ENCODE assay signal across 1 cellular context in the genomic region with DNA sequence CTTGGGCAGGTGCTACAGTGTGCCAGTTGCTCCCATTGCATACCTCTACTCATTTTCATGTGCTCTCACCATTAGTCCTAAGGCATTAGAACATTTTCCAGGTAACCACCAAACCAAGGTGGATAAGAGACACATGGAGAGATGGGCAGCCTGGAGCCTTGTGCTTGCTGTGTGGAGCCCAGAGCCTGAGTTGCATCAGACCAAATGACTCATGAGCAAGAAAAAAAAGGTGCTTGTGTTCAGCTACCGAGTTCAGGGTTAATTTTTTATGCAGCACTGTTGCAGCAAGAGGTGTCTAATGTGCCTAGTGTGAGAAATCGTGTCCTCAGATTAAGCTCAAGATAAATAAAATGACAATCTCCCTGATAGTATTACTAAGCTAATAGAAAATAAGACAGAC.
TF ChIP-seq lines count a peak whose summit lies in the region.

No MANE protein-coding gene starts in this region.

TF ChIP-seq in H1, 55 proteins besides CTCF, POLR2A, EP300 and RAD21:
- TF ChIP-seq, protein P1, sequence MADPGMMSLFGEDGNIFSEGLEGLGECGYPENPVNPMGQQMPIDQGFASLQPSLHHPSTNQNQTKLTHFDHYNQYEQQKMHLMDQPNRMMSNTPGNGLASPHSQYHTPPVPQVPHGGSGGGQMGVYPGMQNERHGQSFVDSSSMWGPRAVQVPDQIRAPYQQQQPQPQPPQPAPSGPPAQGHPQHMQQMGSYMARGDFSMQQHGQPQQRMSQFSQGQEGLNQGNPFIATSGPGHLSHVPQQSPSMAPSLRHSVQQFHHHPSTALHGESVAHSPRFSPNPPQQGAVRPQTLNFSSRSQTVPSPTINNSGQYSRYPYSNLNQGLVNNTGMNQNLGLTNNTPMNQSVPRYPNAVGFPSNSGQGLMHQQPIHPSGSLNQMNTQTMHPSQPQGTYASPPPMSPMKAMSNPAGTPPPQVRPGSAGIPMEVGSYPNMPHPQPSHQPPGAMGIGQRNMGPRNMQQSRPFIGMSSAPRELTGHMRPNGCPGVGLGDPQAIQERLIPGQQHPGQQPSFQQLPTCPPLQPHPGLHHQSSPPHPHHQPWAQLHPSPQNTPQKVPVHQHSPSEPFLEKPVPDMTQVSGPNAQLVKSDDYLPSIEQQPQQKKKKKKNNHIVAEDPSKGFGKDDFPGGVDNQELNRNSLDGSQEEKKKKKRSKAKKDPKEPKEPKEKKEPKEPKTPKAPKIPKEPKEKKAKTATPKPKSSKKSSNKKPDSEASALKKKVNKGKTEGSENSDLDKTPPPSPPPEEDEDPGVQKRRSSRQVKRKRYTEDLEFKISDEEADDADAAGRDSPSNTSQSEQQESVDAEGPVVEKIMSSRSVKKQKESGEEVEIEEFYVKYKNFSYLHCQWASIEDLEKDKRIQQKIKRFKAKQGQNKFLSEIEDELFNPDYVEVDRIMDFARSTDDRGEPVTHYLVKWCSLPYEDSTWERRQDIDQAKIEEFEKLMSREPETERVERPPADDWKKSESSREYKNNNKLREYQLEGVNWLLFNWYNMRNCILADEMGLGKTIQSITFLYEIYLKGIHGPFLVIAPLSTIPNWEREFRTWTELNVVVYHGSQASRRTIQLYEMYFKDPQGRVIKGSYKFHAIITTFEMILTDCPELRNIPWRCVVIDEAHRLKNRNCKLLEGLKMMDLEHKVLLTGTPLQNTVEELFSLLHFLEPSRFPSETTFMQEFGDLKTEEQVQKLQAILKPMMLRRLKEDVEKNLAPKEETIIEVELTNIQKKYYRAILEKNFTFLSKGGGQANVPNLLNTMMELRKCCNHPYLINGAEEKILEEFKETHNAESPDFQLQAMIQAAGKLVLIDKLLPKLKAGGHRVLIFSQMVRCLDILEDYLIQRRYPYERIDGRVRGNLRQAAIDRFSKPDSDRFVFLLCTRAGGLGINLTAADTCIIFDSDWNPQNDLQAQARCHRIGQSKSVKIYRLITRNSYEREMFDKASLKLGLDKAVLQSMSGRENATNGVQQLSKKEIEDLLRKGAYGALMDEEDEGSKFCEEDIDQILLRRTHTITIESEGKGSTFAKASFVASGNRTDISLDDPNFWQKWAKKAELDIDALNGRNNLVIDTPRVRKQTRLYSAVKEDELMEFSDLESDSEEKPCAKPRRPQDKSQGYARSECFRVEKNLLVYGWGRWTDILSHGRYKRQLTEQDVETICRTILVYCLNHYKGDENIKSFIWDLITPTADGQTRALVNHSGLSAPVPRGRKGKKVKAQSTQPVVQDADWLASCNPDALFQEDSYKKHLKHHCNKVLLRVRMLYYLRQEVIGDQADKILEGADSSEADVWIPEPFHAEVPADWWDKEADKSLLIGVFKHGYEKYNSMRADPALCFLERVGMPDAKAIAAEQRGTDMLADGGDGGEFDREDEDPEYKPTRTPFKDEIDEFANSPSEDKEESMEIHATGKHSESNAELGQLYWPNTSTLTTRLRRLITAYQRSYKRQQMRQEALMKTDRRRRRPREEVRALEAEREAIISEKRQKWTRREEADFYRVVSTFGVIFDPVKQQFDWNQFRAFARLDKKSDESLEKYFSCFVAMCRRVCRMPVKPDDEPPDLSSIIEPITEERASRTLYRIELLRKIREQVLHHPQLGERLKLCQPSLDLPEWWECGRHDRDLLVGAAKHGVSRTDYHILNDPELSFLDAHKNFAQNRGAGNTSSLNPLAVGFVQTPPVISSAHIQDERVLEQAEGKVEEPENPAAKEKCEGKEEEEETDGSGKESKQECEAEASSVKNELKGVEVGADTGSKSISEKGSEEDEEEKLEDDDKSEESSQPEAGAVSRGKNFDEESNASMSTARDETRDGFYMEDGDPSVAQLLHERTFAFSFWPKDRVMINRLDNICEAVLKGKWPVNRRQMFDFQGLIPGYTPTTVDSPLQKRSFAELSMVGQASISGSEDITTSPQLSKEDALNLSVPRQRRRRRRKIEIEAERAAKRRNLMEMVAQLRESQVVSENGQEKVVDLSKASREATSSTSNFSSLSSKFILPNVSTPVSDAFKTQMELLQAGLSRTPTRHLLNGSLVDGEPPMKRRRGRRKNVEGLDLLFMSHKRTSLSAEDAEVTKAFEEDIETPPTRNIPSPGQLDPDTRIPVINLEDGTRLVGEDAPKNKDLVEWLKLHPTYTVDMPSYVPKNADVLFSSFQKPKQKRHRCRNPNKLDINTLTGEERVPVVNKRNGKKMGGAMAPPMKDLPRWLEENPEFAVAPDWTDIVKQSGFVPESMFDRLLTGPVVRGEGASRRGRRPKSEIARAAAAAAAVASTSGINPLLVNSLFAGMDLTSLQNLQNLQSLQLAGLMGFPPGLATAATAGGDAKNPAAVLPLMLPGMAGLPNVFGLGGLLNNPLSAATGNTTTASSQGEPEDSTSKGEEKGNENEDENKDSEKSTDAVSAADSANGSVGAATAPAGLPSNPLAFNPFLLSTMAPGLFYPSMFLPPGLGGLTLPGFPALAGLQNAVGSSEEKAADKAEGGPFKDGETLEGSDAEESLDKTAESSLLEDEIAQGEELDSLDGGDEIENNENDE (IDR thresholded peaks at IDR 0.05; ENCODE audit: insufficient replicate concordance, low read length) = no peak
- no peak for TF ChIP-seq SP2 (IDR thresholded peaks at IDR 0.05; ENCODE audit: low read length)
- TF ChIP-seq SIX5 (IDR thresholded peaks at IDR 0.05; ENCODE audit: low read depth, low read length) = no peak
- no peak for TF ChIP-seq HDAC2 (IDR thresholded peaks at IDR 0.05; ENCODE audit: borderline replicate concordance in 1 of 2, low read depth in 2 of 2, low read length in 2 of 2)
- no peak for TF ChIP-seq YY1 (IDR thresholded peaks at IDR 0.05; ENCODE audit: low read depth, low read length)
- TF ChIP-seq TAF7 (optimal IDR thresholded peaks at IDR 0.05; ENCODE audit: borderline replicate concordance, low read depth, low read length) = no peak
- no peak for TF ChIP-seq KDM5A (IDR thresholded peaks at IDR 0.05; ENCODE audit: low read length)
- TF ChIP-seq CREB1 (IDR thresholded peaks at IDR 0.05) = no peak
- no peak for TF ChIP-seq SP1 (IDR thresholded peaks at IDR 0.05; ENCODE audit: low read depth, low read length)
- TF ChIP-seq RFX5 (IDR thresholded peaks at IDR 0.05; ENCODE audit: borderline replicate concordance, low read depth, low read length) = no peak
- no peak for TF ChIP-seq EGR1 (IDR thresholded peaks at IDR 0.05; ENCODE audit: borderline replicate concordance, low read depth, low read length)
- no peak for TF ChIP-seq HDAC6 (IDR thresholded peaks at IDR 0.05; ENCODE audit: low read depth, low read length)
- TF ChIP-seq NANOG (IDR thresholded peaks at IDR 0.05; ENCODE audit: insufficient read depth, low read depth, low read length, poor library complexity, severe bottlenecking) = no peak
- TF ChIP-seq CBX5 (IDR thresholded peaks at IDR 0.05; ENCODE audit: low read depth, low read length) = no peak
